Comparison of ENCODE assay signal across 1 cellular context in the genomic region with DNA sequence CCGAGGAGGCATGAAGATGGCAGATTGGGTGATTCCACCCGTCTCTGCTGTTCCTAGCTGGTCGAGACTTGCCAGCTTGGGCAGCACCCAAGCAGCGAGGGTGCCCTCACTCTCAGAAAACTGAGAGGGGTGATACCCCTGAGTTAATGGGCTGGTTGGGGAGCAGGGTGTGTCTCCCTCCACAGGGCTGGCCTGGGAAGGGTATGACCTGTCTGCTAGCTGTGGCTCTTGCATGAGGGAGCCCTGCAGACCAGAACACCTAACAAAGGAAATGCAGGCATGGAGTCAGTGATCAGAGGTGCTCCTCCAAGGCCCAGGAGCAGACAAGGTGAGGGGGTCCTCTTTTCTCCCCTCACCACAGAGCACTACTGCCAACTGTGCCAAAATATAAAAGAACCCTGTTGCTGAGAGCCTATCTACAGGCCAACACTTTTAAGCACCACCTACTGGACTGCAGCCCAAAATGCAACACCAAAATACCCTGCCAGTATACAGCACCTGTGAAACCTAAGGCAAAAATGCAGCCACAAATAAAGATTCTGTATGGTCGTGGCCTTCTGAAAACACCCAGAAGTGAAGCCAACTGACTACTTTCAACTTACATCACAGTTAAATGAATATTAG.
TF ChIP-seq lines count a peak whose summit lies in the region.

No MANE protein-coding gene starts in this region.

TF ChIP-seq in WTC11, 78 proteins besides CTCF, POLR2A, EP300 and RAD21 (continued from another document):
- TF ChIP-seq, protein P1, sequence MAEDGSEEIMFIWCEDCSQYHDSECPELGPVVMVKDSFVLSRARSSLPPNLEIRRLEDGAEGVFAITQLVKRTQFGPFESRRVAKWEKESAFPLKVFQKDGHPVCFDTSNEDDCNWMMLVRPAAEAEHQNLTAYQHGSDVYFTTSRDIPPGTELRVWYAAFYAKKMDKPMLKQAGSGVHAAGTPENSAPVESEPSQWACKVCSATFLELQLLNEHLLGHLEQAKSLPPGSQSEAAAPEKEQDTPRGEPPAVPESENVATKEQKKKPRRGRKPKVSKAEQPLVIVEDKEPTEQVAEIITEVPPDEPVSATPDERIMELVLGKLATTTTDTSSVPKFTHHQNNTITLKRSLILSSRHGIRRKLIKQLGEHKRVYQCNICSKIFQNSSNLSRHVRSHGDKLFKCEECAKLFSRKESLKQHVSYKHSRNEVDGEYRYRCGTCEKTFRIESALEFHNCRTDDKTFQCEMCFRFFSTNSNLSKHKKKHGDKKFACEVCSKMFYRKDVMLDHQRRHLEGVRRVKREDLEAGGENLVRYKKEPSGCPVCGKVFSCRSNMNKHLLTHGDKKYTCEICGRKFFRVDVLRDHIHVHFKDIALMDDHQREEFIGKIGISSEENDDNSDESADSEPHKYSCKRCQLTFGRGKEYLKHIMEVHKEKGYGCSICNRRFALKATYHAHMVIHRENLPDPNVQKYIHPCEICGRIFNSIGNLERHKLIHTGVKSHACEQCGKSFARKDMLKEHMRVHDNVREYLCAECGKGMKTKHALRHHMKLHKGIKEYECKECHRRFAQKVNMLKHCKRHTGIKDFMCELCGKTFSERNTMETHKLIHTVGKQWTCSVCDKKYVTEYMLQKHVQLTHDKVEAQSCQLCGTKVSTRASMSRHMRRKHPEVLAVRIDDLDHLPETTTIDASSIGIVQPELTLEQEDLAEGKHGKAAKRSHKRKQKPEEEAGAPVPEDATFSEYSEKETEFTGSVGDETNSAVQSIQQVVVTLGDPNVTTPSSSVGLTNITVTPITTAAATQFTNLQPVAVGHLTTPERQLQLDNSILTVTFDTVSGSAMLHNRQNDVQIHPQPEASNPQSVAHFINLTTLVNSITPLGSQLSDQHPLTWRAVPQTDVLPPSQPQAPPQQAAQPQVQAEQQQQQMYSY (CRISPR knock-in tag; IDR thresholded peaks at IDR 0.05) = no peak
- TF ChIP-seq, protein P2, sequence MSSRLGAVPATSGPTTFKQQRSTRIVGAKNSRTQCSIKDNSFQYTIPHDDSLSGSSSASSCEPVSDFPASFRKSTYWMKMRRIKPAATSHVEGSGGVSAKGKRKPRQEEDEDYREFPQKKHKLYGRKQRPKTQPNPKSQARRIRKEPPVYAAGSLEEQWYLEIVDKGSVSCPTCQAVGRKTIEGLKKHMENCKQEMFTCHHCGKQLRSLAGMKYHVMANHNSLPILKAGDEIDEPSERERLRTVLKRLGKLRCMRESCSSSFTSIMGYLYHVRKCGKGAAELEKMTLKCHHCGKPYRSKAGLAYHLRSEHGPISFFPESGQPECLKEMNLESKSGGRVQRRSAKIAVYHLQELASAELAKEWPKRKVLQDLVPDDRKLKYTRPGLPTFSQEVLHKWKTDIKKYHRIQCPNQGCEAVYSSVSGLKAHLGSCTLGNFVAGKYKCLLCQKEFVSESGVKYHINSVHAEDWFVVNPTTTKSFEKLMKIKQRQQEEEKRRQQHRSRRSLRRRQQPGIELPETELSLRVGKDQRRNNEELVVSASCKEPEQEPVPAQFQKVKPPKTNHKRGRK (CRISPR knock-in tag; IDR thresholded peaks at IDR 0.05; ENCODE audit: borderline replicate concordance) = no peak
- TF ChIP-seq ATF1 (CRISPR knock-in tag; IDR thresholded peaks at IDR 0.05) (no peak), MYBL2 (CRISPR knock-in tag; IDR thresholded peaks at IDR 0.05) (no peak)
- TF ChIP-seq, protein P3, sequence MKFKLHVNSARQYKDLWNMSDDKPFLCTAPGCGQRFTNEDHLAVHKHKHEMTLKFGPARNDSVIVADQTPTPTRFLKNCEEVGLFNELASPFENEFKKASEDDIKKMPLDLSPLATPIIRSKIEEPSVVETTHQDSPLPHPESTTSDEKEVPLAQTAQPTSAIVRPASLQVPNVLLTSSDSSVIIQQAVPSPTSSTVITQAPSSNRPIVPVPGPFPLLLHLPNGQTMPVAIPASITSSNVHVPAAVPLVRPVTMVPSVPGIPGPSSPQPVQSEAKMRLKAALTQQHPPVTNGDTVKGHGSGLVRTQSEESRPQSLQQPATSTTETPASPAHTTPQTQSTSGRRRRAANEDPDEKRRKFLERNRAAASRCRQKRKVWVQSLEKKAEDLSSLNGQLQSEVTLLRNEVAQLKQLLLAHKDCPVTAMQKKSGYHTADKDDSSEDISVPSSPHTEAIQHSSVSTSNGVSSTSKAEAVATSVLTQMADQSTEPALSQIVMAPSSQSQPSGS (CRISPR knock-in tag; IDR thresholded peaks at IDR 0.05; ENCODE audit: borderline replicate concordance, low read depth) = no peak
